Comparison of ENCODE assay signal across 23 cellular contexts in the genomic region with DNA sequence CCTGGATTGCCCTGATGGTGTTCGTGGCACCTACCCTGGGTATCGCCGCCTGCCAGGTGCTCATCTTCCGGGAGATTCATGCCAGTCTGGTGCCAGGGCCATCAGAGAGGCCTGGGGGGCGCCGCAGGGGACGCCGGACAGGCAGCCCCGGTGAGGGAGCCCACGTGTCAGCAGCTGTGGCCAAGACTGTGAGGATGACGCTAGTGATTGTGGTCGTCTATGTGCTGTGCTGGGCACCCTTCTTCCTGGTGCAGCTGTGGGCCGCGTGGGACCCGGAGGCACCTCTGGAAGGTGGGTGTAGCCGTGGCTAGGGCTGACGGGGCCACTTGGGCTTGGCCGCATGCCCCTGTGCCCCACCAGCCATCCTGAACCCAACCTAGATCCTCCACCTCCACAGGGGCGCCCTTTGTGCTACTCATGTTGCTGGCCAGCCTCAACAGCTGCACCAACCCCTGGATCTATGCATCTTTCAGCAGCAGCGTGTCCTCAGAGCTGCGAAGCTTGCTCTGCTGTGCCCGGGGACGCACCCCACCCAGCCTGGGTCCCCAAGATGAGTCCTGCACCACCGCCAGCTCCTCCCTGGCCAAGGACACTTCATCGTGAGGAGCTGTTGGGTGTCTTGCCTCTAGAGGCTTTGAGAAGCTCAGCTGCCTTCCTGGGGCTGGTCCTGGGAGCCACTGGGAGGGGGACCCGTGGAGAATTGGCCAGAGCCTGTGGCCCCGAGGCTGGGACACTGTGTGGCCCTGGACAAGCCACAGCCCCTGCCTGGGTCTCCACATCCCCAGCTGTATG. TPM values are rescaled to one million over a fixed set of nuclear protein-coding genes. Genes with fewer than 3 reads are reported as not detected.
DNase-seq lines count a peak whose midpoint lies in the region; ATAC-seq, FAIRE-seq and TF ChIP-seq lines count a peak whose summit lies in the region.
"Had no signal": no experiment of that assay in that cellular context is flagged by ENCODE, and none has a peak within 500 bp of the region (broad histone marks: within the 10 kb centered on the region; RNA-seq: fewer than 3 reads in every experiment).

No MANE protein-coding gene starts in this region.

- in situ Hi-C loops in K562 (cut with MboI) = no loop called here

- no peak overlapping the region for H3K4me2 ChIP-seq in Karpas-422 (ENCODE audit: low read depth, low read length, poor library complexity, severe bottlenecking)
- H3K4me2 ChIP-seq in K562 (ENCODE audit: insufficient read depth, low read length) = no peak overlapping the region

- no peak for TF ChIP-seq EP300 in K562 (IDR thresholded peaks at IDR 0.05; ENCODE audit: low read length)

- H3K9me3 Mint-ChIP-seq in activated CD8-positive, alpha-beta memory T cell treated with anti-CD3 and anti-CD28 coated beads, Interleukin-2, amount 10 ng/mL, durations not matched to agents 7 days and 5 days (ENCODE audit: low read depth) = no peaks in the 10 kb centered on the region
- no peaks in the 10 kb centered on the region for H3K9me3 Mint-ChIP-seq in stimulated activated effector memory CD8-positive, alpha-beta T cell treated with anti-CD3 and anti-CD28 coated beads, Interleukin-12 subunit alpha, Interleukin-12 subunit beta, amount 100 ng/mL, for 72 hours
- no peaks in the 10 kb centered on the region for H3K9me3 Mint-ChIP-seq in endothelial cell (ENCODE audit: unreplicated experiment)

- peak; percentile 62 for ATAC-seq in activated CD8-positive, alpha-beta memory T cell treated with anti-CD3 and anti-CD28 coated beads, Interleukin-2, amount 10 ng/mL, durations not matched to agents 7 days and 5 days
- ATAC-seq in K562 (no peak; the same call in 2 of the 3 replicates), GM18498 (IDR thresholded peaks at IDR 0.05; ENCODE audit: unreplicated experiment) (no peak)
- peak; percentile 87 for ATAC-seq in stimulated activated effector memory CD8-positive, alpha-beta T cell treated with anti-CD3 and anti-CD28 coated beads, Interleukin-12 subunit alpha, Interleukin-12 subunit beta, amount 100 ng/mL, for 72 hours
- ATAC-seq: activated CD4-positive, CD25-positive, alpha-beta regulatory T cell treated with anti-CD3 and anti-CD28 coated beads, Interleukin-2, amount 50 U/mL, for 24 hours; gastrocnemius medialis had no signal

- TF ChIP-seq CTCF in K562 (IDR thresholded peaks at IDR 0.05 in 2 of 3, conservative IDR thresholded peaks at IDR 0.05 in 1 of 3; ENCODE audit: insufficient read depth in 2 of 3, low read depth in 1 of 3, low read length in 3 of 3) (no peak), endothelial cell (IDR thresholded peaks at IDR 0.05; ENCODE audit: unreplicated experiment) (no peak)

- peaks cover 9% of the 10 kb centered on the region; the same call in 1 of the 2 replicates for H4K20me1 ChIP-seq in Karpas-422 (ENCODE audit: insufficient read depth, low read depth, low read length)
- H4K20me1 ChIP-seq in K562 (replicated peaks; ENCODE audit: control insufficient read depth, insufficient read depth, low read length) = peaks cover 5% of the 10 kb centered on the region; the same call in 1 of the 2 replicates

- H3K27ac ChIP-seq in Karpas-422 (ENCODE audit: low read length) = no peak overlapping the region
- no peak overlapping the region for H3K27ac ChIP-seq in K562 (ENCODE audit: extremely low read depth, low read depth, low read length)
- H3K27ac ChIP-seq: BLaER1 treated with 17β-estradiol and CSF1 and Interleukin-3, amounts not matched to agents 10 nM and 100 nM; gastrocnemius medialis; Peyer's patch; SJSA1 had no signal

- peaks cover 10% of the 10 kb centered on the region for H3K4me1 ChIP-seq in Karpas-422 (ENCODE audit: low read length)
- H3K4me1 ChIP-seq in K562 (replicated peaks in 1 of 2; ENCODE audit: control insufficient read depth in 2 of 2, insufficient read depth in 2 of 2, low read length in 2 of 2) = peaks cover 12 to 78% of the 10 kb centered on the region in 2 experiments
- H3K4me1 ChIP-seq: gastrocnemius medialis had no signal

- H3K27ac Mint-ChIP-seq in activated CD8-positive, alpha-beta memory T cell treated with anti-CD3 and anti-CD28 coated beads, Interleukin-2, amount 10 ng/mL, durations not matched to agents 7 days and 5 days = peak overlapping the region; percentile 72
- H3K27ac Mint-ChIP-seq in stimulated activated effector memory CD8-positive, alpha-beta T cell treated with anti-CD3 and anti-CD28 coated beads, Interleukin-12 subunit alpha, Interleukin-12 subunit beta, amount 100 ng/mL, for 72 hours = peak overlapping the region; percentile 48
- H3K27ac Mint-ChIP-seq in endothelial cell (ENCODE audit: unreplicated experiment) = no peak overlapping the region
- H3K27ac Mint-ChIP-seq: nephron had no signal

- no peak overlapping the region for H3K4me3 Mint-ChIP-seq in activated CD8-positive, alpha-beta memory T cell treated with anti-CD3 and anti-CD28 coated beads, Interleukin-2, amount 10 ng/mL, durations not matched to agents 7 days and 5 days
- H3K4me3 Mint-ChIP-seq in stimulated activated effector memory CD8-positive, alpha-beta T cell treated with anti-CD3 and anti-CD28 coated beads, Interleukin-12 subunit alpha, Interleukin-12 subunit beta, amount 100 ng/mL, for 72 hours = peak overlapping the region; percentile 36
- no peak overlapping the region for H3K4me3 Mint-ChIP-seq in endothelial cell (ENCODE audit: unreplicated experiment)
- H3K4me3 Mint-ChIP-seq: nephron had no signal

- H3K4me3 ChIP-seq in Karpas-422 (ENCODE audit: low read length) = no peak overlapping the region
- H3K4me3 ChIP-seq in K562 = no peak overlapping the region
- H3K4me3 ChIP-seq: BLaER1 treated with 17β-estradiol and CSF1 and Interleukin-3, amounts not matched to agents 10 nM and 100 nM; Peyer's patch; SJSA1 had no signal

- H3K79me2 ChIP-seq in Karpas-422 (ENCODE audit: low read length) (no peaks in the 10 kb centered on the region), K562 (ENCODE audit: control insufficient read depth, insufficient read depth, low read length) (no peaks in the 10 kb centered on the region)

- H3K9me3 ChIP-seq in Karpas-422 (ENCODE audit: low read length) = no peaks in the 10 kb centered on the region
- H3K9me3 ChIP-seq in K562 (replicated peaks; ENCODE audit: control insufficient read depth, insufficient read depth, low read depth, low read length) = no peaks in the 10 kb centered on the region
- H3K9me3 ChIP-seq: BLaER1 treated with 17β-estradiol and CSF1 and Interleukin-3, amounts not matched to agents 10 nM and 100 nM; gastrocnemius medialis; Peyer's patch; SJSA1 had no signal

- H2AFZ ChIP-seq in Karpas-422 (ENCODE audit: low read length) (no peak overlapping the region), K562 (ENCODE audit: low read depth, low read length) (no peak overlapping the region)

- H3K27me3 Mint-ChIP-seq in activated CD8-positive, alpha-beta memory T cell treated with anti-CD3 and anti-CD28 coated beads, Interleukin-2, amount 10 ng/mL, durations not matched to agents 7 days and 5 days = no peaks in the 10 kb centered on the region
- H3K27me3 Mint-ChIP-seq in endothelial cell (ENCODE audit: unreplicated experiment) = peaks cover 5% of the 10 kb centered on the region

- 36% methylated on average over 13 of the region's 27 CpGs for WGBS in K562 (ENCODE audit: insufficient coverage, low coverage, missing lambda C conversion rate)

- H3K27me3 ChIP-seq in Karpas-422 (ENCODE audit: low read length) = no peaks in the 10 kb centered on the region
- H3K27me3 ChIP-seq in K562 (ENCODE audit: control insufficient read depth in 2 of 2, insufficient read depth in 2 of 2, low read length in 2 of 2) = no peaks in the 10 kb centered on the region; a peak in 1 of 5 replicates
- H3K27me3 ChIP-seq: gastrocnemius medialis, Peyer's patch, SJSA1 had no signal

- peak; percentile 60 for DNase-seq in activated CD8-positive, alpha-beta memory T cell treated with anti-CD3 and anti-CD28 coated beads, Interleukin-2, amount 10 ng/mL, durations not matched to agents 7 days and 5 days
- DNase-seq in activated CD8-positive, alpha-beta memory T cell treated with anti-CD3 and anti-CD28 coated beads, Interleukin-2, amount 50 U/mL, for 4 hours = no peak
- peak; percentile 49 for DNase-seq in Karpas-422
- DNase-seq in K562 (ENCODE audit: extremely low read depth in 1 of 4, low spot score in 3 of 4) = no peak
- DNase-seq in stimulated activated effector memory CD8-positive, alpha-beta T cell treated with anti-CD3 and anti-CD28 coated beads, Interleukin-12 subunit alpha, Interleukin-12 subunit beta, amount 100 ng/mL, for 72 hours (ENCODE audit: low spot score in 2 of 2) = no peak
- DNase-seq in endothelial cell (ENCODE audit: low spot score) = no peak
- no peak for DNase-seq in cerebellar cortex (ENCODE audit: low spot score)
- DNase-seq: DMS153; erythroblast; gastrocnemius medialis; IMR-90; kidney glomerular epithelial cell; mesenchymal stem cell; NCI-H2227 treated with DMSO at 0.1 percent for 48 hours; Peyer's patch; stimulated activated CD4-positive, alpha-beta T cell treated with anti-CD3 and anti-CD28 coated beads, Interleukin-1b, Interleukin-23, amount 100 ng/mL, for 48 hours had no signal

- TF ChIP-seq RAD21 in K562 (CRISPR knock-in tag; conservative IDR thresholded peaks at IDR 0.05 in 1 of 2, IDR thresholded peaks at IDR 0.05 in 1 of 2) = no peak

- no peaks in the 10 kb centered on the region for H3K9me1 ChIP-seq in K562 (ENCODE audit: control insufficient read depth, insufficient read depth, low read length)

- CTCF ChIA-PET in activated CD8-positive, alpha-beta memory T cell treated with anti-CD3 and anti-CD28 coated beads, Interleukin-2, amount 10 ng/mL, durations not matched to agents 7 days and 5 days (lab: Charles Lee) = interaction anchor here (0.6 to 1.0 kb wide), 4 partner anchors 17 to 613 kb away, joined by 3 to 5 read pairs (median 3); no protein-coding TSS in a partner anchor
- CTCF ChIA-PET in K562 (lab: Yijun Ruan, JAX; ENCODE audit: low intra/inter-chr PET ratio) = no interaction called here

- POLR2A ChIA-PET in K562 (lab: Yijun Ruan, JAX) = interaction anchor here (0.7 to 1.3 kb wide), 4 partner anchors 8 to 180 kb away, joined by 3 to 7 read pairs (median 4); no protein-coding TSS in a partner anchor

- no TSS peak for BruUV-seq in K562 (replicated peaks; lab: Mats Ljungman, UMichigan)

- no peaks in the 10 kb centered on the region for H3K9me2 ChIP-seq in Karpas-422 (replicated peaks; ENCODE audit: insufficient read depth, low read length)

- H3K36me3 ChIP-seq in Karpas-422 (ENCODE audit: insufficient read depth, low read length) = no peaks in the 10 kb centered on the region
- H3K36me3 ChIP-seq in K562 (ENCODE audit: control insufficient read depth, insufficient read depth, low read length) = peaks cover 8% of the 10 kb centered on the region; the same call in 2 of the 3 replicates
- H3K36me3 ChIP-seq: gastrocnemius medialis, Peyer's patch, SJSA1 had no signal

- intact Hi-C loops in K562 (cut with micrococcal nuclease) = no loop called here

- H3K9ac ChIP-seq in Karpas-422 (ENCODE audit: low read length) (no peak overlapping the region), K562 (ENCODE audit: insufficient read depth in 1 of 2, low read depth in 2 of 2, low read length in 2 of 2) (peak overlapping the region in 1 of 2 experiments; percentile 26; a peak in 1 of 4 replicates)
- H3K9ac ChIP-seq: BLaER1 treated with 17β-estradiol and CSF1 and Interleukin-3, amounts not matched to agents 10 nM and 100 nM had no signal

- no peaks in the 10 kb centered on the region for H3K36me3 Mint-ChIP-seq in activated CD8-positive, alpha-beta memory T cell treated with anti-CD3 and anti-CD28 coated beads, Interleukin-2, amount 10 ng/mL, durations not matched to agents 7 days and 5 days
- H3K36me3 Mint-ChIP-seq in stimulated activated effector memory CD8-positive, alpha-beta T cell treated with anti-CD3 and anti-CD28 coated beads, Interleukin-12 subunit alpha, Interleukin-12 subunit beta, amount 100 ng/mL, for 72 hours = peaks cover 54% of the 10 kb centered on the region
- H3K36me3 Mint-ChIP-seq in endothelial cell (ENCODE audit: low read depth, unreplicated experiment) = no peaks in the 10 kb centered on the region

- TF ChIP-seq POLR2A in K562 (conservative IDR thresholded peaks at IDR 0.05) = no peak

- no peak for FAIRE-seq in K562 (lab: Jason Lieb, UNC)
- FAIRE-seq: urothelium cell line had no signal

- H3K4me1 Mint-ChIP-seq in activated CD8-positive, alpha-beta memory T cell treated with anti-CD3 and anti-CD28 coated beads, Interleukin-2, amount 10 ng/mL, durations not matched to agents 7 days and 5 days = peaks cover 34% of the 10 kb centered on the region
- H3K4me1 Mint-ChIP-seq in stimulated activated effector memory CD8-positive, alpha-beta T cell treated with anti-CD3 and anti-CD28 coated beads, Interleukin-12 subunit alpha, Interleukin-12 subunit beta, amount 100 ng/mL, for 72 hours = peaks cover 51% of the 10 kb centered on the region
- H3K4me1 Mint-ChIP-seq in endothelial cell (ENCODE audit: unreplicated experiment) = peaks cover 21% of the 10 kb centered on the region

RNA-seq across cellular contexts. Expression of gene AVPR2, which starts 1.8 kb away (rescaled TPM):
- total RNA-seq in activated CD8-positive, alpha-beta memory T cell treated with anti-CD3 and anti-CD28 coated beads, Interleukin-2, amount 10 ng/mL, durations not matched to agents 7 days and 5 days = not detected
- total RNA-seq in Karpas-422 (2014; rRNA removed; shearing (Covaris generic); ENCODE audit: low replicate concordance) = not detected in 2 replicates
- total RNA-seq in K562 (2011; cell fraction: chromatin; rRNA removed; ENCODE audit: low replicate concordance) = not detected in 2 replicates
- total RNA-seq in K562 (2011; cell fraction: nucleolus; rRNA removed) = not detected in 2 replicates
- not detected in 2 replicates for total RNA-seq in K562 (2011; cell fraction: nucleoplasm; rRNA removed)
- total RNA-seq in K562 (2014; rRNA removed) (not detected in 2 replicates), K562 (2014; rRNA removed; fragmentation: Illumina TruSeq; extraction: Trizol) (not detected in 2 replicates), K562 (2015; rRNA removed; fragmentation: Illumina TruSeq; extraction: Trizol) (not detected in 2 replicates), K562 (2021) (not detected in 2 replicates), endothelial cell (ENCODE audit: unreplicated experiment) (0.77 TPM)
- polyA plus RNA-seq in K562 (2011; rRNA removed) (not detected in 2 replicates), K562 (2014; fragmentation: Illumina TruSeq; extraction: Trizol) (not detected in 2 replicates), K562 (2014; fragmentation: Nextera tagmentation; extraction: Ambion mirVana) (not detected), K562 (2014; rRNA removed) (not detected in 2 replicates)
- polyA plus RNA-seq in K562 (2011; cell fraction: cytosol; rRNA removed) = not detected in 2 replicates
- not detected in 2 replicates for polyA plus RNA-seq in K562 (2011; cell fraction: nucleus; rRNA removed)
- polyA plus RNA-seq in K562 (2012) = 0.56 and 0.65 TPM in 2 replicates
- polyA minus RNA-seq in K562 (2011; rRNA and poly(A)+ RNA removed) = not detected in 2 replicates
- not detected in 2 replicates for polyA minus RNA-seq in K562 (2011; cell fraction: cytosol; rRNA and poly(A)+ RNA removed)
- polyA minus RNA-seq in K562 (2011; cell fraction: nucleus; rRNA and poly(A)+ RNA removed) = not detected in 2 replicates
- total RNA-seq: A673, IMR-90, SJSA1 had no signal
- polyA plus RNA-seq: IMR-90 had no signal

RNA-seq across cellular contexts. Expression of gene ARHGAP4, which starts 19.7 kb away (rescaled TPM):
- total RNA-seq in activated CD8-positive, alpha-beta memory T cell treated with anti-CD3 and anti-CD28 coated beads, Interleukin-2, amount 10 ng/mL, durations not matched to agents 7 days and 5 days = 100 to 1,000 TPM; 188 to 300 TPM
- 104 and 218 TPM in 2 replicates for total RNA-seq in Karpas-422 (2014; rRNA removed; shearing (Covaris generic); ENCODE audit: low replicate concordance)
- 54.8 and 157 TPM in 2 replicates for total RNA-seq in K562 (2011; cell fraction: chromatin; rRNA removed; ENCODE audit: low replicate concordance)
- 105 and 155 TPM in 2 replicates for total RNA-seq in K562 (2011; cell fraction: nucleolus; rRNA removed)
- 55.0 and 81.2 TPM in 2 replicates for total RNA-seq in K562 (2011; cell fraction: nucleoplasm; rRNA removed)
- total RNA-seq in K562 (2014; rRNA removed) = 52.7 and 81.2 TPM in 2 replicates
- total RNA-seq in K562 (2014; rRNA removed; fragmentation: Illumina TruSeq; extraction: Trizol) = 3.1 and 5.5 TPM in 2 replicates
- 32.7 and 36.8 TPM in 2 replicates for total RNA-seq in K562 (2015; rRNA removed; fragmentation: Illumina TruSeq; extraction: Trizol)
- total RNA-seq in K562 (2021) = 70.5 and 81.8 TPM in 2 replicates
- 9.6 and 29.7 TPM in 2 replicates for polyA plus RNA-seq in K562 (2011; rRNA removed)
- polyA plus RNA-seq in K562 (2011; cell fraction: cytosol; rRNA removed) = 21.0 and 26.6 TPM in 2 replicates
- 174 and 259 TPM in 2 replicates for polyA plus RNA-seq in K562 (2011; cell fraction: nucleus; rRNA removed)
- 59.1 and 135 TPM in 2 replicates for polyA plus RNA-seq in K562 (2012)
- 13.5 and 40.2 TPM in 2 replicates for polyA plus RNA-seq in K562 (2014; fragmentation: Illumina TruSeq; extraction: Trizol)
- polyA plus RNA-seq in K562 (2014; fragmentation: Nextera tagmentation; extraction: Ambion mirVana) = 1 to 10 TPM in 1 of 2 experiments, under 1 TPM in 1; 0.30 to 1.7 TPM
- polyA plus RNA-seq in K562 (2014; rRNA removed) = 63.7 and 77.8 TPM in 2 replicates
- 3.6 and 6.7 TPM in 2 replicates for polyA minus RNA-seq in K562 (2011; rRNA and poly(A)+ RNA removed)
- 13.5 and 33.9 TPM in 2 replicates for polyA minus RNA-seq in K562 (2011; cell fraction: cytosol; rRNA and poly(A)+ RNA removed)
- polyA minus RNA-seq in K562 (2011; cell fraction: nucleus; rRNA and poly(A)+ RNA removed) = 26.9 and 53.0 TPM in 2 replicates
- 72.2 TPM for total RNA-seq in endothelial cell (ENCODE audit: unreplicated experiment)

RNA-seq across cellular contexts. Expression of gene L1CAM, which starts 20.3 kb away (rescaled TPM):
- total RNA-seq in activated CD8-positive, alpha-beta memory T cell treated with anti-CD3 and anti-CD28 coated beads, Interleukin-2, amount 10 ng/mL, durations not matched to agents 7 days and 5 days = 1 to 10 TPM; 3.6 to 4.9 TPM
- not detected in 2 replicates for total RNA-seq in Karpas-422 (2014; rRNA removed; shearing (Covaris generic); ENCODE audit: low replicate concordance)
- total RNA-seq in K562 (2011; cell fraction: chromatin; rRNA removed; ENCODE audit: low replicate concordance) = 1.9 and 4.7 TPM in 2 replicates
- 1.1 and 2.7 TPM in 2 replicates for total RNA-seq in K562 (2011; cell fraction: nucleolus; rRNA removed)
- total RNA-seq in K562 (2011; cell fraction: nucleoplasm; rRNA removed) = 1.5 and 1.8 TPM in 2 replicates
- total RNA-seq in K562 (2014; rRNA removed) (0.09 and 0.24 TPM in 2 replicates), K562 (2014; rRNA removed; fragmentation: Illumina TruSeq; extraction: Trizol) (0.10 and 0.40 TPM in 2 replicates), K562 (2015; rRNA removed; fragmentation: Illumina TruSeq; extraction: Trizol) (0.11 and 0.36 TPM in 2 replicates), K562 (2021) (0.29 and 0.86 TPM in 2 replicates), endothelial cell (ENCODE audit: unreplicated experiment) (0.31 TPM)
- polyA plus RNA-seq in K562 (2011; rRNA removed) (0.15 and 0.61 TPM in 2 replicates), K562 (2014; fragmentation: Illumina TruSeq; extraction: Trizol) (0.16 and 0.21 TPM in 2 replicates), K562 (2014; fragmentation: Nextera tagmentation; extraction: Ambion mirVana) (not detected), K562 (2014; rRNA removed) (0.62 TPM in 1 of 2 replicates, not detected in the other)
- polyA plus RNA-seq in K562 (2011; cell fraction: cytosol; rRNA removed) = 0.10 and 0.19 TPM in 2 replicates
- 1.4 and 1.7 TPM in 2 replicates for polyA plus RNA-seq in K562 (2011; cell fraction: nucleus; rRNA removed)
- polyA plus RNA-seq in K562 (2012) = 0.29 and 2.2 TPM in 2 replicates
- polyA minus RNA-seq in K562 (2011; rRNA and poly(A)+ RNA removed) = 0.18 and 0.21 TPM in 2 replicates
- polyA minus RNA-seq in K562 (2011; cell fraction: cytosol; rRNA and poly(A)+ RNA removed) = 3.5 TPM in 1 of 2 replicates, not detected in the other
- 0.44 and 1.1 TPM in 2 replicates for polyA minus RNA-seq in K562 (2011; cell fraction: nucleus; rRNA and poly(A)+ RNA removed)

RNA-seq across cellular contexts. Expression of gene NAA10, which starts 28.5 kb away (rescaled TPM):
- total RNA-seq in activated CD8-positive, alpha-beta memory T cell treated with anti-CD3 and anti-CD28 coated beads, Interleukin-2, amount 10 ng/mL, durations not matched to agents 7 days and 5 days = 100 to 1,000 TPM in 1 of 2 experiments, 10 to 100 TPM in 1; 92.8 to 115 TPM
- 103 and 144 TPM in 2 replicates for total RNA-seq in Karpas-422 (2014; rRNA removed; shearing (Covaris generic); ENCODE audit: low replicate concordance)
- total RNA-seq in K562 (2011; cell fraction: chromatin; rRNA removed; ENCODE audit: low replicate concordance) = 126 and 302 TPM in 2 replicates
- total RNA-seq in K562 (2011; cell fraction: nucleolus; rRNA removed) = 207 and 213 TPM in 2 replicates
- 179 and 187 TPM in 2 replicates for total RNA-seq in K562 (2011; cell fraction: nucleoplasm; rRNA removed)
- total RNA-seq in K562 (2014; rRNA removed) (152 and 196 TPM in 2 replicates), K562 (2014; rRNA removed; fragmentation: Illumina TruSeq; extraction: Trizol) (101 and 103 TPM in 2 replicates), K562 (2015; rRNA removed; fragmentation: Illumina TruSeq; extraction: Trizol) (134 and 146 TPM in 2 replicates), K562 (2021) (226 and 231 TPM in 2 replicates), endothelial cell (ENCODE audit: unreplicated experiment) (85.5 TPM)
- polyA plus RNA-seq in K562 (2011; rRNA removed) (105 and 117 TPM in 2 replicates), K562 (2014; fragmentation: Illumina TruSeq; extraction: Trizol) (192 and 229 TPM in 2 replicates), K562 (2014; fragmentation: Nextera tagmentation; extraction: Ambion mirVana) (10 to 100 TPM; 11.1 to 26.5 TPM), K562 (2014; rRNA removed) (250 and 277 TPM in 2 replicates)
- 174 and 276 TPM in 2 replicates for polyA plus RNA-seq in K562 (2011; cell fraction: cytosol; rRNA removed)
- 211 and 324 TPM in 2 replicates for polyA plus RNA-seq in K562 (2011; cell fraction: nucleus; rRNA removed)
- 177 and 213 TPM in 2 replicates for polyA plus RNA-seq in K562 (2012)
- 45.9 and 88.5 TPM in 2 replicates for polyA minus RNA-seq in K562 (2011; rRNA and poly(A)+ RNA removed)
- 72.1 and 79.8 TPM in 2 replicates for polyA minus RNA-seq in K562 (2011; cell fraction: cytosol; rRNA and poly(A)+ RNA removed)
- 70.5 and 80.1 TPM in 2 replicates for polyA minus RNA-seq in K562 (2011; cell fraction: nucleus; rRNA and poly(A)+ RNA removed)

RNA-seq across cellular contexts. Expression of gene RENBP, which starts 38.1 kb away (rescaled TPM):
- 1 to 10 TPM; 6.8 to 7.5 TPM for total RNA-seq in activated CD8-positive, alpha-beta memory T cell treated with anti-CD3 and anti-CD28 coated beads, Interleukin-2, amount 10 ng/mL, durations not matched to agents 7 days and 5 days
- total RNA-seq in Karpas-422 (2014; rRNA removed; shearing (Covaris generic); ENCODE audit: low replicate concordance) = 0.22 and 0.26 TPM in 2 replicates
- 14.9 and 45.4 TPM in 2 replicates for total RNA-seq in K562 (2011; cell fraction: chromatin; rRNA removed; ENCODE audit: low replicate concordance)
- 31.0 and 32.8 TPM in 2 replicates for total RNA-seq in K562 (2011; cell fraction: nucleolus; rRNA removed)
- total RNA-seq in K562 (2011; cell fraction: nucleoplasm; rRNA removed) = 15.7 and 24.1 TPM in 2 replicates
- total RNA-seq in K562 (2014; rRNA removed) (8.4 and 9.5 TPM in 2 replicates), K562 (2014; rRNA removed; fragmentation: Illumina TruSeq; extraction: Trizol) (2.7 and 4.0 TPM in 2 replicates), K562 (2015; rRNA removed; fragmentation: Illumina TruSeq; extraction: Trizol) (12.3 and 13.4 TPM in 2 replicates), K562 (2021) (9.6 and 14.8 TPM in 2 replicates), endothelial cell (ENCODE audit: unreplicated experiment) (19.3 TPM)
- polyA plus RNA-seq in K562 (2011; rRNA removed) (12.7 and 16.4 TPM in 2 replicates), K562 (2014; fragmentation: Illumina TruSeq; extraction: Trizol) (5.6 and 7.3 TPM in 2 replicates), K562 (2014; fragmentation: Nextera tagmentation; extraction: Ambion mirVana) (under 1 TPM in 1 of 2 experiments, not detected in 1; 0.07 TPM), K562 (2014; rRNA removed) (11.1 and 11.6 TPM in 2 replicates)
- 21.2 and 25.6 TPM in 2 replicates for polyA plus RNA-seq in K562 (2011; cell fraction: cytosol; rRNA removed)
- polyA plus RNA-seq in K562 (2011; cell fraction: nucleus; rRNA removed) = 48.7 and 48.8 TPM in 2 replicates
- 24.3 and 60.0 TPM in 2 replicates for polyA plus RNA-seq in K562 (2012)
- polyA minus RNA-seq in K562 (2011; rRNA and poly(A)+ RNA removed) = 5.5 and 12.0 TPM in 2 replicates
- polyA minus RNA-seq in K562 (2011; cell fraction: cytosol; rRNA and poly(A)+ RNA removed) = 7.0 and 13.6 TPM in 2 replicates
- polyA minus RNA-seq in K562 (2011; cell fraction: nucleus; rRNA and poly(A)+ RNA removed) = 9.8 and 16.1 TPM in 2 replicates

Comparison
In these comparisons a context has a peak if more than half of its experiments do, and no peak if none do; other contexts are left out.
1. DNase-seq: peak in activated CD8-positive, alpha-beta memory T cell treated with anti-CD3 and anti-CD28 coated beads, Interleukin-2, amount 10 ng/mL, durations not matched to agents 7 days and 5 days (single experiment) and Karpas-422 (single experiment); none in activated CD8-positive, alpha-beta memory T cell treated with anti-CD3 and anti-CD28 coated beads, Interleukin-2, amount 50 U/mL, for 4 hours (single experiment), K562 (0 of 4), stimulated activated effector memory CD8-positive, alpha-beta T cell treated with anti-CD3 and anti-CD28 coated beads, Interleukin-12 subunit alpha, Interleukin-12 subunit beta, amount 100 ng/mL, for 72 hours (0 of 2), endothelial cell (single experiment) and cerebellar cortex (single experiment).
2. ATAC-seq: peak in activated CD8-positive, alpha-beta memory T cell treated with anti-CD3 and anti-CD28 coated beads, Interleukin-2, amount 10 ng/mL, durations not matched to agents 7 days and 5 days (single experiment) and stimulated activated effector memory CD8-positive, alpha-beta T cell treated with anti-CD3 and anti-CD28 coated beads, Interleukin-12 subunit alpha, Interleukin-12 subunit beta, amount 100 ng/mL, for 72 hours (single experiment); none in K562 (single experiment) and GM18498 (single experiment).